28 cellular contexts compared by ENCODE assay signal in genomic region chr17:43814026-43814425, GRCh38. TPM values are rescaled to one million over a fixed set of nuclear protein-coding genes. Genes with fewer than 3 reads are reported as not detected.
DNase-seq lines count a peak whose midpoint lies in the region; ATAC-seq and TF ChIP-seq lines count a peak whose summit lies in the region.
"Had no signal": no experiment of that assay in that cellular context is flagged by ENCODE, and none has a peak within 500 bp of the region (broad histone marks: within the 10 kb centered on the region; RNA-seq: fewer than 3 reads in every experiment).

No MANE protein-coding gene starts in this region.

- H3K36me3 ChIP-seq in H7 (replicated peaks; ENCODE audit: control insufficient read depth, insufficient read depth, low read length) (peaks cover 1% of the 10 kb centered on the region; the same call in 1 of the 2 replicates), brain microvascular endothelial cell (replicated peaks) (peaks cover 29% of the 10 kb centered on the region)
- H3K36me3 ChIP-seq: gastrocnemius medialis had no signal

- H3K27ac ChIP-seq in 22Rv1 (no peak overlapping the region), brain microvascular endothelial cell (peak overlapping the region; percentile 82)
- H3K27ac ChIP-seq: adrenal gland, BLaER1, gastrocnemius medialis, skin epidermis had no signal

- no peak for ATAC-seq in left lobe of liver
- ATAC-seq: activated CD8-positive, alpha-beta memory T cell treated with anti-CD3 and anti-CD28 coated beads, Interleukin-2, amount 10 ng/mL, durations not matched to agents 7 days and 5 days; gastrocnemius medialis; left colon; naive thymus-derived CD4-positive, alpha-beta T cell; stimulated activated memory B cell treated with anti-CD40 and anti-IgM and Interleukin-4, amounts not matched to agents 10 μg/mL and 1 μg/mL and 100 μg/mL, for 72 hours had no signal

- in situ Hi-C loops in brain microvascular endothelial cell (cut with HindIII; ENCODE audit: low pct_ligation_motif_present, low sequenced_read_pairs) = no loop called here

- H3K27me3 ChIP-seq in H7 (ENCODE audit: control insufficient read depth, insufficient read depth, low read length) (no peaks in the 10 kb centered on the region), brain microvascular endothelial cell (replicated peaks) (no peaks in the 10 kb centered on the region)
- H3K27me3 ChIP-seq: adrenal gland, BLaER1, gastrocnemius medialis had no signal

- TF ChIP-seq CTCF in 22Rv1 (IDR thresholded peaks at IDR 0.05) (0 out of 2 replicates have a peak, but pooled peaks have one; percentile 8), brain microvascular endothelial cell (IDR thresholded peaks at IDR 0.05; ENCODE audit: low read depth, low read length, missing control alignments) (peak; percentile 10)

- H3K4me3 ChIP-seq in H7 (ENCODE audit: insufficient read depth, low read depth, low read length) (no peak overlapping the region), brain microvascular endothelial cell (ENCODE audit: low read depth, low read length) (no peak overlapping the region)
- H3K4me3 ChIP-seq: adrenal gland, BLaER1, gastrocnemius medialis, skin epidermis had no signal

- DNase-seq in H7 = peak; percentile 85
- DNase-seq in brain microvascular endothelial cell = no peak
- DNase-seq in left lobe of liver (ENCODE audit: low spot score) = peak; percentile 39
- no peak for DNase-seq in SKM-1 (lab: John Stamatoyannopoulos, UW; ENCODE audit: unreplicated experiment)
- no peak for DNase-seq in OCI-M2 (lab: John Stamatoyannopoulos, UW; ENCODE audit: unreplicated experiment)
- DNase-seq in activated T-cell treated with anti-CD3 and anti-CD28 coated beads, Interleukin-2, amount 50 U/mL, for 1 hour = no peak
- no peak for DNase-seq in AML-193 (lab: John Stamatoyannopoulos, UW)
- DNase-seq: activated CD4-positive, alpha-beta T cell treated with anti-CD3 and anti-CD28 coated beads, Interleukin-2, amount 50 U/mL, for 1 hour; activated CD8-positive, alpha-beta memory T cell treated with anti-CD3 and anti-CD28 coated beads, Interleukin-2, amount 10 ng/mL, durations not matched to agents 7 days and 5 days; activated T-cell treated with anti-CD3 and anti-CD28 coated beads, Interleukin-2, amount 50 U/mL, for 48 hours; cerebellar nuclear complex; gastrocnemius medialis; immature natural killer cell; left colon; naive thymus-derived CD4-positive, alpha-beta T cell; NCI-H446; NCI-H748 treated with DMSO at 0.1 percent for 48 hours; nucleus accumbens; T1000 had no signal

RNA-seq across cellular contexts. Expression of gene MPP3, which starts 18.9 kb away (rescaled TPM):
- total RNA-seq in H7 (2014; rRNA removed; shearing (Covaris generic)) = 7.7 and 8.3 TPM in 2 replicates
- total RNA-seq in left lobe of liver = 2.0 TPM
- total RNA-seq: activated CD8-positive, alpha-beta memory T cell treated with anti-CD3 and anti-CD28 coated beads, Interleukin-2, amount 10 ng/mL, durations not matched to agents 7 days and 5 days had no signal

RNA-seq across cellular contexts. Expression of gene CD300LG, which starts 33.0 kb away (rescaled TPM):
- not detected in 2 replicates for total RNA-seq in H7 (2014; rRNA removed; shearing (Covaris generic))
- total RNA-seq in left lobe of liver = not detected
- total RNA-seq: activated CD8-positive, alpha-beta memory T cell treated with anti-CD3 and anti-CD28 coated beads, Interleukin-2, amount 10 ng/mL, durations not matched to agents 7 days and 5 days; dermis microvascular lymphatic vessel endothelial cell; naive thymus-derived CD4-positive, alpha-beta T cell; pulmonary artery endothelial cell; RPMI7951 had no signal

RNA-seq across cellular contexts. Expression of gene CFAP97D1, which starts 33.8 kb away (rescaled TPM):
- 0.21 and 0.37 TPM in 2 replicates for total RNA-seq in H7 (2014; rRNA removed; shearing (Covaris generic))
- not detected for total RNA-seq in left lobe of liver
- total RNA-seq: activated CD8-positive, alpha-beta memory T cell treated with anti-CD3 and anti-CD28 coated beads, Interleukin-2, amount 10 ng/mL, durations not matched to agents 7 days and 5 days; dermis microvascular lymphatic vessel endothelial cell; gastrocnemius medialis; left colon; naive thymus-derived CD4-positive, alpha-beta T cell; RPMI7951 had no signal

RNA-seq across cellular contexts. Expression of gene DUSP3, which starts 35.2 kb away (rescaled TPM):
- 30.4 and 35.5 TPM in 2 replicates for total RNA-seq in H7 (2014; rRNA removed; shearing (Covaris generic))
- 79.4 TPM for total RNA-seq in left lobe of liver

RNA-seq across cellular contexts. Expression of gene SOST, which starts 55.4 kb away (rescaled TPM):
- not detected in 2 replicates for total RNA-seq in H7 (2014; rRNA removed; shearing (Covaris generic))
- total RNA-seq in left lobe of liver = not detected
- total RNA-seq: activated CD8-positive, alpha-beta memory T cell treated with anti-CD3 and anti-CD28 coated beads, Interleukin-2, amount 10 ng/mL, durations not matched to agents 7 days and 5 days; adrenal gland; dermis microvascular lymphatic vessel endothelial cell; gastrocnemius medialis; left colon; naive thymus-derived CD4-positive, alpha-beta T cell; pulmonary artery endothelial cell; RPMI7951; subcutaneous adipose tissue had no signal

Comparison
In these comparisons a context has a peak if more than half of its experiments do, and no peak if none do; other contexts are left out.
1. DNase-seq: peak in H7 (single experiment) and left lobe of liver (single experiment); none in brain microvascular endothelial cell (single experiment), SKM-1 (single experiment), OCI-M2 (single experiment), activated T-cell treated with anti-CD3 and anti-CD28 coated beads, Interleukin-2, amount 50 U/mL, for 1 hour (single experiment) and AML-193 (0 of 2).